8 cellular contexts compared by ENCODE assay signal in the genomic region with DNA sequence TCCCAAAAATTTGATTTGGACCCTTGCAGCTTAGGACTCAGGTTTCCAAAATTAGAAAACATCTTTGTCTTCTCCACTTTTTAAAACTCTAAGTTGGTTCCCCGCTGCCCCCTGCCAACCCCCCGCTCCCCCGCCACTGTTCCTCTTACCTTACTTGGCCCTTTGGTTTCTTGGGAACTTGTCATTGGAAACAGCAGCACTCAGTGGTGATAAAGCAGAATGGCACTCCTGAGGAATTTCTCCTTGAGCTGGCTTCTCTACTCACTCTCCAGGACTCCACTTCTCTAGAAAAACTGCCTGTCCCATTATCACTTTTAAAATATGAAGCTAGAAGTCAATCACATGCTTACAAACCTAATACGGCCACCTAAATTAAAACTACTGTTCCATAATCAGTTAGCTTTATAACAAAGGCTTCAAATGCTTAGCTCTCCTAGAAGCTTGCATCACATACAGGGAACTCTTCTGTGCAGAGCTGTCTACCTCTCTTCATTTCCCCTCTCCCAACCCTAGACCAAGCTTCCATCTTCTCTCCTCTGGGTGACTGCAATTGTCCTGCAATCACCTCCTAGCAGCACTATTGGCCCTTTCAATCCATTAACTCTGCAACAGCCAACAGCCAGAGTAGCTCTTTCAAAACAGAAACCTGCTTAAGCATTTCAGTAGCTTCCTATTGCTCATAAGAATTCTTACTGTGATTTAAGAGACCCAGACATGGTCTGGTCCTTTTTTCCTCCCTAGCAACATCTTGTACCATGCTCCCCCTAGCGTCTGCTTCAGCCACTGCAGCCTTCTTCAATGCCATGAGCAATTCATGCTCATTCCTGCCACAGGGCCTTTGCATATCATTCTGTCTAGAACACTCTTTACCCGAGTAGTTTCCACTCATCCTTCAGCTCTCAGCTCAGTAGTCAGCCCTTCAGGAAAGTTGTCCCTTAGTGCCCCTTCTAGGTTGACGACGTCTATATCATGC. TPM values are rescaled to one million over a fixed set of nuclear protein-coding genes. Genes with fewer than 3 reads are reported as not detected.
DNase-seq lines count a peak whose midpoint lies in the region; FAIRE-seq and TF ChIP-seq lines count a peak whose summit lies in the region.

No MANE protein-coding gene starts in this region.

- no peaks in the 10 kb centered on the region for H3K9me3 ChIP-seq in MG63
- no peaks in the 10 kb centered on the region for H3K9me3 ChIP-seq in small intestine (ENCODE audit: control insufficient read depth, low read depth)

- DNase-seq in GM12865 (ENCODE audit: low read depth) (peak; percentile 85), H4 (ENCODE audit: low spot score) (peak; percentile 66), MG63 (peak; percentile 42), astrocyte of the cerebellum (ENCODE audit: low read depth) (peak; percentile 53), hypothalamus (lab: John Stamatoyannopoulos, UW) (peak in 30 of 51 donors; percentile 2 to 60 (median 22)), small intestine (peak; percentile 56), NCI-H345 (lab: John Stamatoyannopoulos, UW) (no peak)
- peak; percentile 62 for DNase-seq in T-helper 2 cell treated with Interferon-gamma antibody and Interleukin-4, amounts not matched to agents 5 μg/mL and 100 μg/mL, for 36 hours (ENCODE audit: low spot score)

- in situ Hi-C loops in astrocyte of the cerebellum (cut with HindIII; ENCODE audit: low sequenced_read_pairs), result no loop called here

- H3K27me3 Mint-ChIP-seq in T-helper 2 cell treated with Interferon-gamma antibody and Interleukin-4, amounts not matched to agents 5 μg/mL and 100 μg/mL, for 36 hours (ENCODE audit: low read depth), result peaks cover 5% of the 10 kb centered on the region

- no peak overlapping the region for H3K4me3 Mint-ChIP-seq in T-helper 2 cell treated with Interferon-gamma antibody and Interleukin-4, amounts not matched to agents 5 μg/mL and 100 μg/mL, for 36 hours

- H3K4me3 ChIP-seq in GM12865 (ENCODE audit: low read depth, low read length) (no peak overlapping the region), MG63 (no peak overlapping the region), astrocyte of the cerebellum (ENCODE audit: low read depth, low read length) (no peak overlapping the region), small intestine (ENCODE audit: low read depth in 1 of 2, low read length in 2 of 2) (no peak overlapping the region)

- no peaks in the 10 kb centered on the region for H3K4me1 Mint-ChIP-seq in T-helper 2 cell treated with Interferon-gamma antibody and Interleukin-4, amounts not matched to agents 5 μg/mL and 100 μg/mL, for 36 hours (ENCODE audit: low read depth)

- no peaks in the 10 kb centered on the region for H3K36me3 ChIP-seq in MG63
- H3K36me3 ChIP-seq in small intestine (ENCODE audit: control insufficient read depth in 2 of 2, insufficient read depth in 2 of 2, low read length in 2 of 2), result no peaks in the 10 kb centered on the region

- FAIRE-seq in small intestine (lab: Jason Lieb, UNC), result no peak

- no peaks in the 10 kb centered on the region for H3K4me1 ChIP-seq in small intestine (ENCODE audit: control insufficient read depth in 2 of 2, insufficient read depth in 1 of 2, low read depth in 1 of 2, low read length in 1 of 2)

- H3K36me3 Mint-ChIP-seq in T-helper 2 cell treated with Interferon-gamma antibody and Interleukin-4, amounts not matched to agents 5 μg/mL and 100 μg/mL, for 36 hours (ENCODE audit: low read depth), result no peaks in the 10 kb centered on the region

- no peaks in the 10 kb centered on the region for H3K9me3 Mint-ChIP-seq in T-helper 2 cell treated with Interferon-gamma antibody and Interleukin-4, amounts not matched to agents 5 μg/mL and 100 μg/mL, for 36 hours

- H3K27me3 ChIP-seq in MG63 (no peaks in the 10 kb centered on the region), small intestine (ENCODE audit: control insufficient read depth in 2 of 2, insufficient read depth in 2 of 2, low read length in 2 of 2) (no peaks in the 10 kb centered on the region)

- no peak overlapping the region for H3K27ac Mint-ChIP-seq in T-helper 2 cell treated with Interferon-gamma antibody and Interleukin-4, amounts not matched to agents 5 μg/mL and 100 μg/mL, for 36 hours

- no peak overlapping the region for H3K27ac ChIP-seq in small intestine (ENCODE audit: low read depth in 1 of 2, low read length in 1 of 2)

- TF ChIP-seq CTCF in GM12865 (IDR thresholded peaks at IDR 0.05; ENCODE audit: insufficient read depth, low read depth, low read length, missing control alignments) (peak; percentile 87), astrocyte of the cerebellum (IDR thresholded peaks at IDR 0.05; ENCODE audit: low read depth, low read length, missing control alignments) (peak; percentile 77)

- WGBS in small intestine, 3 donors, result 34 to 46% (median 44%) methylated on average over 8 of the region's 8 CpGs

RNA-seq across cellular contexts. Expression of a gene that starts 15.2 kb away (rescaled TPM):
- total RNA-seq in H4 (2014; rRNA removed; shearing (Covaris generic)), result 2.2 and 2.8 TPM in 2 replicates
- total RNA-seq in MG63 (2014; rRNA removed; shearing (Covaris generic); ENCODE audit: low replicate concordance), result 6.0 and 6.4 TPM in 2 replicates
- 1 to 10 TPM in 2 of 3 donors, under 1 TPM in 1; 0.89 to 2.9 (median 1.4) TPM for polyA plus RNA-seq in small intestine
